8 cellular contexts compared by ENCODE assay signal in the genomic region with DNA sequence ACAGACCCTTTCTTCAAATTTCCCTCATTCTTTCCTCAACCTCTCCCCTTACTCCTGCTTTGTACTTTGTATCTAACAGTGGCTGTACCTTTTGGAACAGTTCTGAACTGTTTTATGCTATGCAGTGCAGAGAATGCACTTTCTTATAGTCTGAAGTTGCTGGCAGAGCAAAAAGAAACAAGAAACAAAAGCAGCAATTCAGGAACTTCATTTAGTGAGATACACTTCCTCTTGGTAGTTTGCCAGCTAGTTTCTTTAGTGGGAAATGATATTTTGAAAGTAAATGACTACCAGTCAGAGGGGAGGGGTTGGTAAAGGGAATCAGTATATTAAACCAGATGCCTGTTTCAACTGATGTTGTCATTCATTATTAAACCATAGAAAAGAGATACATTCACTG. TPM values are rescaled to one million over a fixed set of nuclear protein-coding genes. Genes with fewer than 3 reads are reported as not detected.
DNase-seq lines count a peak whose midpoint lies in the region; ATAC-seq, FAIRE-seq and TF ChIP-seq lines count a peak whose summit lies in the region.

No MANE protein-coding gene starts in this region.

- H3K9ac ChIP-seq in keratinocyte (ENCODE audit: control insufficient read depth, extremely low read depth, insufficient read depth, low read length): no peak overlapping the region

- ATAC-seq in GM19467 (IDR thresholded peaks at IDR 0.05; ENCODE audit: unreplicated experiment): peak; percentile 40
- peak in 1 of 2 donors; percentile 44 for ATAC-seq in activated naive CD4-positive, alpha-beta T cell treated with anti-CD3 and anti-CD28 coated beads, Interleukin-2, amount 50 U/mL, for 72 hours

- H3K4me2 ChIP-seq in keratinocyte (ENCODE audit: control insufficient read depth, extremely low read depth, insufficient read depth, low read depth, low read length): peak overlapping the region; percentile 31

- H3K27ac ChIP-seq in keratinocyte (ENCODE audit: control insufficient read depth, insufficient read depth, low read length): no peak overlapping the region

- no peaks in the 10 kb centered on the region for H4K20me1 ChIP-seq in keratinocyte (ENCODE audit: control insufficient read depth, extremely low read depth, insufficient read depth, low read length)

- TF ChIP-seq CTCF in keratinocyte (optimal IDR thresholded peaks at IDR 0.05 in 1 of 3, IDR thresholded peaks at IDR 0.05 in 1 of 3, conservative IDR thresholded peaks at IDR 0.05 in 1 of 3; ENCODE audit: extremely low read depth in 1 of 3, insufficient read depth in 2 of 3, low read length in 3 of 3): no peak

- H3K4me3 ChIP-seq in keratinocyte (ENCODE audit: control insufficient read depth in 2 of 3, extremely low read depth in 1 of 3, insufficient read depth in 2 of 3, low read depth in 1 of 3, low read length in 3 of 3): no peak overlapping the region
- H3K4me3 ChIP-seq in MG63: no peak overlapping the region

- no peaks in the 10 kb centered on the region for H3K36me3 ChIP-seq in keratinocyte (ENCODE audit: control insufficient read depth in 2 of 2, extremely low read depth in 1 of 2, insufficient read depth in 2 of 2, low read length in 2 of 2)
- no peaks in the 10 kb centered on the region for H3K36me3 ChIP-seq in MG63

- H2AFZ ChIP-seq in keratinocyte (ENCODE audit: control insufficient read depth, low read length): peak overlapping the region; percentile 72

- H3K4me1 ChIP-seq in keratinocyte (ENCODE audit: control insufficient read depth, extremely low read depth, insufficient read depth, low read length): peaks cover 11% of the 10 kb centered on the region

- H3K9me3 Mint-ChIP-seq in activated naive CD4-positive, alpha-beta T cell treated with anti-CD3 and anti-CD28 coated beads, Interleukin-2, amount 50 U/mL, for 72 hours: no peaks in the 10 kb centered on the region

- dilution Hi-C loops in keratinocyte (cut with MboI; ENCODE audit: extremely low pct_ligation_motif_present, low sequenced_read_pairs): no loop called here

- FAIRE-seq in keratinocyte (lab: Jason Lieb, UNC): no peak

- peak overlapping the region; percentile 90 to 98 for H3K27ac Mint-ChIP-seq in activated naive CD4-positive, alpha-beta T cell treated with anti-CD3 and anti-CD28 coated beads, Interleukin-2, amount 50 U/mL, for 72 hours

- peak; percentile 34 for DNase-seq in DMS153 (lab: John Stamatoyannopoulos, UW)
- DNase-seq in LHCN-M2 (ENCODE audit: low read depth): peak; percentile 71
- no peak for DNase-seq in activated naive CD4-positive, alpha-beta T cell treated with anti-CD3 and anti-CD28 coated beads, Interleukin-2, amount 50 U/mL, for 72 hours (ENCODE audit: low spot score in 2 of 2)
- DNase-seq in keratinocyte (ENCODE audit: low read depth, low spot score): no peak
- no peak for DNase-seq in hypothalamus (lab: John Stamatoyannopoulos, UW)
- no peak for DNase-seq in occipital lobe (lab: John Stamatoyannopoulos, UW)
- DNase-seq in MG63: no peak

- no peaks in the 10 kb centered on the region for H3K27me3 ChIP-seq in keratinocyte (ENCODE audit: control insufficient read depth, extremely low read depth, insufficient read depth, low read length)
- no peaks in the 10 kb centered on the region for H3K27me3 ChIP-seq in MG63

- H3K9me1 ChIP-seq in keratinocyte (ENCODE audit: control insufficient read depth, extremely low read depth, insufficient read depth, low read length): no peaks in the 10 kb centered on the region

- no peaks in the 10 kb centered on the region for H3K79me2 ChIP-seq in keratinocyte (ENCODE audit: control insufficient read depth, insufficient read depth, low read length)

- H3K9me3 ChIP-seq in keratinocyte (ENCODE audit: control insufficient read depth, low read depth, low read length) (no peaks in the 10 kb centered on the region), MG63 (peaks cover 2% of the 10 kb centered on the region; the same call in 1 of the 2 replicates)

- peaks cover 0 to 2% of the 10 kb centered on the region in 2 donors for H3K36me3 Mint-ChIP-seq in activated naive CD4-positive, alpha-beta T cell treated with anti-CD3 and anti-CD28 coated beads, Interleukin-2, amount 50 U/mL, for 72 hours

RNA-seq across cellular contexts. Expression of a gene that starts 55.0 kb away (rescaled TPM):
- total RNA-seq in LHCN-M2 (2014; rRNA removed): 28.6 and 36.0 TPM in 2 replicates
- 15.4 TPM for polyA plus RNA-seq in LHCN-M2 (2012)
- 100 to 1,000 TPM; 187 to 214 TPM for total RNA-seq in activated naive CD4-positive, alpha-beta T cell treated with anti-CD3 and anti-CD28 coated beads, Interleukin-2, amount 50 U/mL, for 72 hours
- 35.3 to 62.0 TPM (median 50.8 TPM) in 3 replicates for polyA plus RNA-seq in keratinocyte
- 361 TPM for polyA plus RNA-seq in keratinocyte (2011; ENCODE audit: low read depth)
- polyA plus RNA-seq in keratinocyte (2011; cell fraction: cytosol; rRNA removed): 35.2 and 40.9 TPM in 2 replicates
- polyA plus RNA-seq in keratinocyte (2011; cell fraction: nucleus; rRNA removed): 193 and 213 TPM in 2 replicates
- 30.4 and 63.0 TPM in 2 replicates for polyA plus RNA-seq in keratinocyte (2012; ENCODE audit: low replicate concordance)
- polyA minus RNA-seq in keratinocyte: 64.5 to 125 TPM (median 70.1 TPM) in 3 replicates
- 31.3 TPM for polyA minus RNA-seq in keratinocyte (2011; cell fraction: cytosol; rRNA and poly(A)+ RNA removed)
- 143 and 290 TPM in 2 replicates for polyA minus RNA-seq in keratinocyte (2011; cell fraction: nucleus; rRNA and poly(A)+ RNA removed)
- total RNA-seq in occipital lobe: 165 TPM
- total RNA-seq in MG63 (2014; rRNA removed; shearing (Covaris generic); ENCODE audit: low replicate concordance): 18.0 and 23.1 TPM in 2 replicates

Comparison
In these comparisons a context has a peak if more than half of its experiments do, and no peak if none do; other contexts are left out.
1. DNase-seq: peak in DMS153 (single experiment) and LHCN-M2 (single experiment); none in activated naive CD4-positive, alpha-beta T cell treated with anti-CD3 and anti-CD28 coated beads, Interleukin-2, amount 50 U/mL, for 72 hours (0 of 2), keratinocyte (single experiment), hypothalamus (0 of 51), occipital lobe (single experiment) and MG63 (single experiment).